In the genomic region with DNA sequence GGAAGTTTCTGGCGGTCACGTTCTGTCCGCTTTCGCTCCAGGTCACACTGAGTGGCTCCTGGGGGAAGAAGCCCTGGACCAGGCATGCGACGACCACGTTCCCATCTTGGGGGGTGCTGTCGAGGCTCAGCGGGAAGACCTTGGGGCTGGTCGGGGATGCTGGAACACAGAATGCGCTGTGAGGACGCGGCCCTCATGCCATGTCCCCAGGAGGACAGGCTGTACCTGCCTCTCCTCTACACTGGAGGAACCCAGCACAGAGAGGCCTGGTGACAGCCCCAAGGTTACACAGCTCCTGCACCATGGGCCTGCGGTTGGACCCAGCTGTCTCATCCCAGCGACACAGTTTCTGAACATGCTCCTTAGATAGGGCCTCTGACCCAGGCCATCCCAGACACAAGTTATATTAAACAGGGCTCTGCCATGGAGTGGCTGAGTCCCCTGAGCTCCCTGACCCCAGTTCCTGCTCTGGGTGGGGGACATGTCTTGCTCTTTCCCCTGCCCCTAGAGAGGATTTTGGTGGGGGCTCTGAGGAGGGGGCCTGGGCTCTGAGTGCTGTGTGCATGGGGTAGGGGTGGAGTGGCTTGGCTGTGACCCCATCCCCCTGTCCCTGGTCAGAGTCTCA, we compare ENCODE assay signal across 2 cellular contexts.
TF ChIP-seq lines count a peak whose summit lies in the region.

No MANE protein-coding gene starts in this region.

TF ChIP-seq in HepG2, 621 proteins besides CTCF, POLR2A, EP300 and RAD21:
- TF ChIP-seq, protein P1, sequence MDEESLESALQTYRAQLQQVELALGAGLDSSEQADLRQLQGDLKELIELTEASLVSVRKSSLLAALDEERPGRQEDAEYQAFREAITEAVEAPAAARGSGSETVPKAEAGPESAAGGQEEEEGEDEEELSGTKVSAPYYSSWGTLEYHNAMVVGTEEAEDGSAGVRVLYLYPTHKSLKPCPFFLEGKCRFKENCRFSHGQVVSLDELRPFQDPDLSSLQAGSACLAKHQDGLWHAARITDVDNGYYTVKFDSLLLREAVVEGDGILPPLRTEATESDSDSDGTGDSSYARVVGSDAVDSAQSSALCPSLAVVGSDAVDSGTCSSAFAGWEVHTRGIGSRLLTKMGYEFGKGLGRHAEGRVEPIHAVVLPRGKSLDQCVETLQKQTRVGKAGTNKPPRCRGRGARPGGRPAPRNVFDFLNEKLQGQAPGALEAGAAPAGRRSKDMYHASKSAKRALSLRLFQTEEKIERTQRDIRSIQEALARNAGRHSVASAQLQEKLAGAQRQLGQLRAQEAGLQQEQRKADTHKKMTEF (CRISPR knock-in tag; IDR thresholded peaks at IDR 0.05): no peak
- peak; percentile 63; the same call in 1 of the 2 replicates for TF ChIP-seq ZNF768 (CRISPR knock-in tag; IDR thresholded peaks at IDR 0.05)

TF ChIP-seq in GM23338, 12 proteins besides CTCF, POLR2A, EP300 and RAD21:
- TF ChIP-seq, protein P2, sequence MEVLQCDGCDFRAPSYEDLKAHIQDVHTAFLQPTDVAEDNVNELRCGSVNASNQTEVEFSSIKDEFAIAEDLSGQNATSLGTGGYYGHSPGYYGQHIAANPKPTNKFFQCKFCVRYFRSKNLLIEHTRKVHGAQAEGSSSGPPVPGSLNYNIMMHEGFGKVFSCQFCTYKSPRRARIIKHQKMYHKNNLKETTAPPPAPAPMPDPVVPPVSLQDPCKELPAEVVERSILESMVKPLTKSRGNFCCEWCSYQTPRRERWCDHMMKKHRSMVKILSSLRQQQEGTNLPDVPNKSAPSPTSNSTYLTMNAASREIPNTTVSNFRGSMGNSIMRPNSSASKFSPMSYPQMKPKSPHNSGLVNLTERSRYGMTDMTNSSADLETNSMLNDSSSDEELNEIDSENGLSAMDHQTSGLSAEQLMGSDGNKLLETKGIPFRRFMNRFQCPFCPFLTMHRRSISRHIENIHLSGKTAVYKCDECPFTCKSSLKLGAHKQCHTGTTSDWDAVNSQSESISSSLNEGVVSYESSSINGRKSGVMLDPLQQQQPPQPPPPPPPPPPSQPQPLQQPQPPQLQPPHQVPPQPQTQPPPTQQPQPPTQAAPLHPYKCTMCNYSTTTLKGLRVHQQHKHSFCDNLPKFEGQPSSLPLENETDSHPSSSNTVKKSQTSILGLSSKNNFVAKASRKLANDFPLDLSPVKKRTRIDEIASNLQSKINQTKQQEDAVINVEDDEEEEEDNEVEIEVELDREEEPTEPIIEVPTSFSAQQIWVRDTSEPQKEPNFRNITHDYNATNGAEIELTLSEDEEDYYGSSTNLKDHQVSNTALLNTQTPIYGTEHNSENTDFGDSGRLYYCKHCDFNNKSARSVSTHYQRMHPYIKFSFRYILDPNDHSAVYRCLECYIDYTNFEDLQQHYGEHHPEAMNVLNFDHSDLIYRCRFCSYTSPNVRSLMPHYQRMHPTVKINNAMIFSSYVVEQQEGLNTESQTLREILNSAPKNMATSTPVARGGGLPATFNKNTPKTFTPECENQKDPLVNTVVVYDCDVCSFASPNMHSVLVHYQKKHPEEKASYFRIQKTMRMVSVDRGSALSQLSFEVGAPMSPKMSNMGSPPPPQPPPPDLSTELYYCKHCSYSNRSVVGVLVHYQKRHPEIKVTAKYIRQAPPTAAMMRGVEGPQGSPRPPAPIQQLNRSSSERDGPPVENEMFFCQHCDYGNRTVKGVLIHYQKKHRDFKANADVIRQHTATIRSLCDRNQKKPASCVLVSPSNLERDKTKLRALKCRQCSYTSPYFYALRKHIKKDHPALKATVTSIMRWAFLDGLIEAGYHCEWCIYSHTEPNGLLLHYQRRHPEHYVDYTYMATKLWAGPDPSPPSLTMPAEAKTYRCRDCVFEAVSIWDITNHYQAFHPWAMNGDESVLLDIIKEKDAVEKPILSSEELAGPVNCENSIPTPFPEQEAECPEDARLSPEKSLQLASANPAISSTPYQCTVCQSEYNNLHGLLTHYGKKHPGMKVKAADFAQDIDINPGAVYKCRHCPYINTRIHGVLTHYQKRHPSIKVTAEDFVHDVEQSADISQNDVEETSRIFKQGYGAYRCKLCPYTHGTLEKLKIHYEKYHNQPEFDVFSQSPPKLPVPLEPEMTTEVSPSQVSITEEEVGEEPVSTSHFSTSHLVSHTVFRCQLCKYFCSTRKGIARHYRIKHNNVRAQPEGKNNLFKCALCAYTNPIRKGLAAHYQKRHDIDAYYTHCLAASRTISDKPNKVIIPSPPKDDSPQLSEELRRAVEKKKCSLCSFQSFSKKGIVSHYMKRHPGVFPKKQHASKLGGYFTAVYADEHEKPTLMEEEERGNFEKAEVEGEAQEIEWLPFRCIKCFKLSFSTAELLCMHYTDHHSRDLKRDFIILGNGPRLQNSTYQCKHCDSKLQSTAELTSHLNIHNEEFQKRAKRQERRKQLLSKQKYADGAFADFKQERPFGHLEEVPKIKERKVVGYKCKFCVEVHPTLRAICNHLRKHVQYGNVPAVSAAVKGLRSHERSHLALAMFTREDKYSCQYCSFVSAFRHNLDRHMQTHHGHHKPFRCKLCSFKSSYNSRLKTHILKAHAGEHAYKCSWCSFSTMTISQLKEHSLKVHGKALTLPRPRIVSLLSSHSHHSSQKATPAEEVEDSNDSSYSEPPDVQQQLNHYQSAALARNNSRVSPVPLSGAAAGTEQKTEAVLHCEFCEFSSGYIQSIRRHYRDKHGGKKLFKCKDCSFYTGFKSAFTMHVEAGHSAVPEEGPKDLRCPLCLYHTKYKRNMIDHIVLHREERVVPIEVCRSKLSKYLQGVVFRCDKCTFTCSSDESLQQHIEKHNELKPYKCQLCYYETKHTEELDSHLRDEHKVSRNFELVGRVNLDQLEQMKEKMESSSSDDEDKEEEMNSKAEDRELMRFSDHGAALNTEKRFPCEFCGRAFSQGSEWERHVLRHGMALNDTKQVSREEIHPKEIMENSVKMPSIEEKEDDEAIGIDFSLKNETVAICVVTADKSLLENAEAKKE (CRISPR knock-in tag; IDR thresholded peaks at IDR 0.05): no peak
- TF ChIP-seq EZH2 (IDR thresholded peaks at IDR 0.05; ENCODE audit: low read depth, unreplicated experiment) (no peak), EZH2phosphoT487 (IDR thresholded peaks at IDR 0.05; ENCODE audit: unreplicated experiment) (no peak), STAT1 (IDR thresholded peaks at IDR 0.05; ENCODE audit: unreplicated experiment) (no peak), CREB1 (CRISPR knock-in tag; IDR thresholded peaks at IDR 0.05; ENCODE audit: low read depth) (no peak), POLR2AphosphoS5 (IDR thresholded peaks at IDR 0.05; ENCODE audit: low read depth) (no peak), NANOG (IDR thresholded peaks at IDR 0.05; ENCODE audit: borderline replicate concordance) (no peak), ZNF331 (CRISPR knock-in tag; IDR thresholded peaks at IDR 0.05; ENCODE audit: low read depth) (no peak), ZNF114 (CRISPR knock-in tag; IDR thresholded peaks at IDR 0.05) (no peak), JUNB (IDR thresholded peaks at IDR 0.05; ENCODE audit: unreplicated experiment) (no peak)
- TF ChIP-seq, protein P3, sequence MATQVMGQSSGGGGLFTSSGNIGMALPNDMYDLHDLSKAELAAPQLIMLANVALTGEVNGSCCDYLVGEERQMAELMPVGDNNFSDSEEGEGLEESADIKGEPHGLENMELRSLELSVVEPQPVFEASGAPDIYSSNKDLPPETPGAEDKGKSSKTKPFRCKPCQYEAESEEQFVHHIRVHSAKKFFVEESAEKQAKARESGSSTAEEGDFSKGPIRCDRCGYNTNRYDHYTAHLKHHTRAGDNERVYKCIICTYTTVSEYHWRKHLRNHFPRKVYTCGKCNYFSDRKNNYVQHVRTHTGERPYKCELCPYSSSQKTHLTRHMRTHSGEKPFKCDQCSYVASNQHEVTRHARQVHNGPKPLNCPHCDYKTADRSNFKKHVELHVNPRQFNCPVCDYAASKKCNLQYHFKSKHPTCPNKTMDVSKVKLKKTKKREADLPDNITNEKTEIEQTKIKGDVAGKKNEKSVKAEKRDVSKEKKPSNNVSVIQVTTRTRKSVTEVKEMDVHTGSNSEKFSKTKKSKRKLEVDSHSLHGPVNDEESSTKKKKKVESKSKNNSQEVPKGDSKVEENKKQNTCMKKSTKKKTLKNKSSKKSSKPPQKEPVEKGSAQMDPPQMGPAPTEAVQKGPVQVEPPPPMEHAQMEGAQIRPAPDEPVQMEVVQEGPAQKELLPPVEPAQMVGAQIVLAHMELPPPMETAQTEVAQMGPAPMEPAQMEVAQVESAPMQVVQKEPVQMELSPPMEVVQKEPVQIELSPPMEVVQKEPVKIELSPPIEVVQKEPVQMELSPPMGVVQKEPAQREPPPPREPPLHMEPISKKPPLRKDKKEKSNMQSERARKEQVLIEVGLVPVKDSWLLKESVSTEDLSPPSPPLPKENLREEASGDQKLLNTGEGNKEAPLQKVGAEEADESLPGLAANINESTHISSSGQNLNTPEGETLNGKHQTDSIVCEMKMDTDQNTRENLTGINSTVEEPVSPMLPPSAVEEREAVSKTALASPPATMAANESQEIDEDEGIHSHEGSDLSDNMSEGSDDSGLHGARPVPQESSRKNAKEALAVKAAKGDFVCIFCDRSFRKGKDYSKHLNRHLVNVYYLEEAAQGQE (IDR thresholded peaks at IDR 0.05; ENCODE audit: unreplicated experiment): no peak
- TF ChIP-seq, protein P4, sequence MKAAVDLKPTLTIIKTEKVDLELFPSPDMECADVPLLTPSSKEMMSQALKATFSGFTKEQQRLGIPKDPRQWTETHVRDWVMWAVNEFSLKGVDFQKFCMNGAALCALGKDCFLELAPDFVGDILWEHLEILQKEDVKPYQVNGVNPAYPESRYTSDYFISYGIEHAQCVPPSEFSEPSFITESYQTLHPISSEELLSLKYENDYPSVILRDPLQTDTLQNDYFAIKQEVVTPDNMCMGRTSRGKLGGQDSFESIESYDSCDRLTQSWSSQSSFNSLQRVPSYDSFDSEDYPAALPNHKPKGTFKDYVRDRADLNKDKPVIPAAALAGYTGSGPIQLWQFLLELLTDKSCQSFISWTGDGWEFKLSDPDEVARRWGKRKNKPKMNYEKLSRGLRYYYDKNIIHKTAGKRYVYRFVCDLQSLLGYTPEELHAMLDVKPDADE (IDR thresholded peaks at IDR 0.05): no peak
TF ChIP-seq in GM23338: peak in this region for 0.
